ENCODE assay signal across 20 cellular contexts in genomic region chr3:51275096-51275805, GRCh38.
DNase-seq lines count a peak whose midpoint lies in the region; ATAC-seq and TF ChIP-seq lines count a peak whose summit lies in the region.
"Had no signal": no experiment of that assay in that cellular context is flagged by ENCODE, and none has a peak within 500 bp of the region (broad histone marks: within the 10 kb centered on the region; RNA-seq: fewer than 3 reads in every experiment).

No MANE protein-coding gene starts in this region.

- H3K27me3 Mint-ChIP-seq in T-helper 17 cell (peaks cover 17% of the 10 kb centered on the region), CD14-positive monocyte (ENCODE audit: low read depth in 3 of 3) (peaks cover 0 to 2% (median 2%) of the 10 kb centered on the region in 3 donors)

- no peaks in the 10 kb centered on the region for H3K9me3 ChIP-seq in T-helper 17 cell (ENCODE audit: control insufficient read depth, low read length, poor library complexity, severe bottlenecking)
- H3K9me3 ChIP-seq: BLaER1, Caco-2, SK-N-SH had no signal

- no peaks in the 10 kb centered on the region for H3K9me3 Mint-ChIP-seq in CD14-positive monocyte

- intact Hi-C loops in CD14-positive monocyte (cut with micrococcal nuclease): no loop called here

- H3K27ac Mint-ChIP-seq in T-helper 17 cell (peak overlapping the region; percentile 63), CD14-positive monocyte (no peak overlapping the region)

- DNase-seq in NCI-H82 (lab: John Stamatoyannopoulos, UW) (peak; percentile 35), NCI-H82 treated with DMSO at 0.1 percent for 48 hours (lab: John Stamatoyannopoulos, UW; ENCODE audit: unreplicated experiment) (no peak), DMS 273 (lab: John Stamatoyannopoulos, UW; ENCODE audit: unreplicated experiment) (peak; percentile 60), T-helper 17 cell (no peak), medulla oblongata (ENCODE audit: extremely low spot score) (peak; percentile 55), CD14-positive monocyte (ENCODE audit: low spot score) (no peak)
- DNase-seq: 8988T, Caco-2, DMS53, H7, MM.1S, NCI-H1092 treated with DMSO at 0.1 percent for 48 hours, NCI-H187, NCI-H446 treated with DMSO at 0.1 percent for 48 hours, SK-N-SH had no signal

- ATAC-seq in T-helper 17 cell (no peak), HG03457 (IDR thresholded peaks at IDR 0.05; ENCODE audit: unreplicated experiment) (no peak), GM18517 (IDR thresholded peaks at IDR 0.05; ENCODE audit: unreplicated experiment) (no peak)
- ATAC-seq: Panc1, Right ventricle myocardium inferior had no signal

- no peak for TF ChIP-seq CTCF in CD14-positive monocyte (IDR thresholded peaks at IDR 0.05)

- H3K4me3 Mint-ChIP-seq in T-helper 17 cell: no peak overlapping the region
- H3K4me3 Mint-ChIP-seq in CD14-positive monocyte: no peak overlapping the region

- peaks cover 15% of the 10 kb centered on the region for H3K4me1 Mint-ChIP-seq in T-helper 17 cell
- H3K4me1 Mint-ChIP-seq in CD14-positive monocyte: peaks cover 2% of the 10 kb centered on the region

- H3K36me3 Mint-ChIP-seq in T-helper 17 cell (ENCODE audit: low read depth) (peaks cover 2% of the 10 kb centered on the region), CD14-positive monocyte (no peaks in the 10 kb centered on the region)

Comparison
In these comparisons a context has a peak if more than half of its experiments do, and no peak if none do; other contexts are left out.
1. DNase-seq: peak in NCI-H82 (single experiment), DMS 273 (single experiment) and medulla oblongata (single experiment); none in NCI-H82 treated with DMSO at 0.1 percent for 48 hours (single experiment), T-helper 17 cell (0 of 3) and CD14-positive monocyte (single experiment).